ENCODE assay signal across 8 cellular contexts in genomic region chr11:35619030-35619753, GRCh38. TPM values are rescaled to one million over a fixed set of nuclear protein-coding genes. Genes with fewer than 3 reads are reported as not detected.
DNase-seq lines count a peak whose midpoint lies in the region; ATAC-seq, FAIRE-seq and TF ChIP-seq lines count a peak whose summit lies in the region.

No MANE protein-coding gene starts in this region.

- H3K9ac ChIP-seq in endothelial cell of umbilical vein (replicated peaks; ENCODE audit: extremely low read depth, insufficient read depth, low read length) = peak overlapping the region; percentile 96
- no peak overlapping the region for H3K9ac ChIP-seq in mucosa of rectum (ENCODE audit: low read depth in 1 of 2, low read length in 2 of 2)

- no peaks in the 10 kb centered on the region for H3K9me3 ChIP-seq in endothelial cell of umbilical vein (replicated peaks; ENCODE audit: control insufficient read depth, insufficient read depth, low read length)
- H3K9me3 ChIP-seq in mucosa of rectum (ENCODE audit: control insufficient read depth in 2 of 2, low read length in 2 of 2) = no peaks in the 10 kb centered on the region
- no peaks in the 10 kb centered on the region for H3K9me3 ChIP-seq in transverse colon

- H3K4me1 ChIP-seq in endothelial cell of umbilical vein (ENCODE audit: control insufficient read depth, extremely low read depth, insufficient read depth, low read length) = peaks cover 43% of the 10 kb centered on the region
- H3K4me1 ChIP-seq in mucosa of rectum (ENCODE audit: control insufficient read depth in 2 of 2, insufficient read depth in 2 of 2, low read length in 2 of 2) = peaks cover 15 to 17% of the 10 kb centered on the region in 2 donors
- H3K4me1 ChIP-seq in transverse colon = peaks cover 11 to 35% (median 21%) of the 10 kb centered on the region in 4 donors

- CTCF ChIA-PET in endothelial cell of umbilical vein (lab: Charles Lee) = interaction anchor here (0.7 to 4.8 kb wide), 17 partner anchors 10 to 647 kb away, joined by 3 to 152 read pairs (median 5); partner anchors contain the start of gene TRIM44

- H3K27ac ChIP-seq in endothelial cell of umbilical vein (ENCODE audit: insufficient read depth, low read depth, low read length) = peak overlapping the region; percentile 92
- H3K27ac ChIP-seq in mucosa of rectum (ENCODE audit: low read depth in 2 of 2, low read length in 2 of 2) = no peak overlapping the region
- H3K27ac ChIP-seq in transverse colon = peak overlapping the region in 3 of 4 donors; percentile 65 to 82 (median 79)

- in situ Hi-C loops in Caki2 (cut with HindIII; ENCODE audit: low pct_unique_long_range_greater_than_20kb, low sequenced_read_pairs) (no loop called here), transverse colon (cut with MboI; ENCODE audit: low pct_ligation_motif_present in 1 of 4, low pct_unique_long_range_greater_than_20kb in 1 of 4, low sequenced_read_pairs in 3 of 4) (loop anchor here (5.0 to 25.0 kb wide), 9 partner anchors 193 to 876 kb away; no protein-coding TSS in a partner anchor)

- intact Hi-C loops in endothelial cell of umbilical vein (cut with micrococcal nuclease) = loop anchor here (1.0 to 5.0 kb wide), 5 partner anchors 93 to 858 kb away; no protein-coding TSS in a partner anchor
- intact Hi-C loops in transverse colon (cut with DNase I; ENCODE audit: low total_unique reads) = loop anchor here (5.0 to 10.0 kb wide), 3 partner anchors 203 to 648 kb away; no protein-coding TSS in a partner anchor

- peaks cover 21% of the 10 kb centered on the region for H3K79me2 ChIP-seq in endothelial cell of umbilical vein (ENCODE audit: control insufficient read depth, insufficient read depth, low read length)

- no peak for TF ChIP-seq CTCF in endothelial cell of umbilical vein (IDR thresholded peaks at IDR 0.05; ENCODE audit: extremely low read depth in 1 of 2, insufficient read depth in 1 of 2, low read depth in 1 of 2, low read length in 2 of 2)
- TF ChIP-seq CTCF in transverse colon (IDR thresholded peaks at IDR 0.05) = no peak

- dilution Hi-C loops in endothelial cell of umbilical vein (cut with MboI; ENCODE audit: extremely low pct_ligation_motif_present, low sequenced_read_pairs) = loop anchor here (25.0 kb wide), 1 partner anchor 643 kb away; no protein-coding TSS in a partner anchor

- TF ChIP-seq EP300 in transverse colon (IDR thresholded peaks at IDR 0.05; ENCODE audit: low read depth) = no peak

- POLR2A ChIA-PET in endothelial cell of umbilical vein (lab: Charles Lee) = interaction anchor here (1.0 to 1.1 kb wide), 2 partner anchors 11 to 43 kb away, joined by 3 read pairs; partner anchors contain the start of gene TRIM44

- no peak for FAIRE-seq in endothelial cell of umbilical vein (lab: Jason Lieb, UNC)

- BruUV-seq in endothelial cell of umbilical vein (replicated peaks; lab: Mats Ljungman, UMichigan) = no TSS peak

- peak overlapping the region; percentile 86 for H3K4me2 ChIP-seq in endothelial cell of umbilical vein (ENCODE audit: insufficient read depth, low read length)

- peak; percentile 29 for ATAC-seq in GM19351 (IDR thresholded peaks at IDR 0.05; ENCODE audit: unreplicated experiment)
- ATAC-seq in HG03457 (IDR thresholded peaks at IDR 0.05; ENCODE audit: unreplicated experiment) = peak; percentile 22

- TF ChIP-seq POLR2A in endothelial cell of umbilical vein (IDR thresholded peaks at IDR 0.05; ENCODE audit: low read depth, low read length) (no peak), transverse colon (IDR thresholded peaks at IDR 0.05) (no peak)

- H3K9me1 ChIP-seq in endothelial cell of umbilical vein (replicated peaks; ENCODE audit: control insufficient read depth, extremely low read depth, insufficient read depth, low read length) = no peaks in the 10 kb centered on the region

- H3K27me3 ChIP-seq in endothelial cell of umbilical vein (ENCODE audit: control insufficient read depth in 2 of 2, insufficient read depth in 2 of 2, low read length in 2 of 2) = peaks cover 3 to 13% of the 10 kb centered on the region in 2 experiments
- peaks cover 42 to 62% of the 10 kb centered on the region in 2 donors for H3K27me3 ChIP-seq in mucosa of rectum (ENCODE audit: control insufficient read depth in 2 of 2, insufficient read depth in 2 of 2, low read length in 2 of 2)
- H3K27me3 ChIP-seq in transverse colon = peaks cover 83% of the 10 kb centered on the region

- DNase-seq in Caki2 (ENCODE audit: low read depth) (peak; percentile 72), SW480 (ENCODE audit: low spot score) (peak; percentile 76), endothelial cell of umbilical vein (ENCODE audit: low read depth, low spot score) (peak; percentile 69), transverse colon (peak; percentile 8), SKM-1 treated with dmso at 0.1 percent for 144 hours (lab: John Stamatoyannopoulos, UW; ENCODE audit: unreplicated experiment) (no peak)

- H3K36me3 ChIP-seq in endothelial cell of umbilical vein (ENCODE audit: control insufficient read depth in 2 of 2, extremely low read depth in 1 of 2, insufficient read depth in 2 of 2, low read length in 2 of 2) = no peaks in the 10 kb centered on the region
- no peaks in the 10 kb centered on the region for H3K36me3 ChIP-seq in mucosa of rectum (ENCODE audit: control insufficient read depth in 2 of 2, insufficient read depth in 2 of 2, low read length in 2 of 2)
- H3K36me3 ChIP-seq in transverse colon = no peaks in the 10 kb centered on the region

- peak overlapping the region; percentile 54 to 75 (median 62) for H3K4me3 ChIP-seq in endothelial cell of umbilical vein (replicated peaks in 1 of 3; ENCODE audit: insufficient read depth in 1 of 3, low read depth in 1 of 3, low read length in 3 of 3)
- H3K4me3 ChIP-seq in mucosa of rectum (ENCODE audit: low read length in 2 of 2) = peak overlapping the region; percentile 26 to 49
- H3K4me3 ChIP-seq in transverse colon = peak overlapping the region; percentile 23 to 52 (median 48)

- 2% methylated on average over 45 of the region's 80 CpGs; no CpG with 5 or more reads in 1 of the 2 donors for WGBS in transverse colon (ENCODE audit: low coverage in 1 of 2), 2 donors

- peak overlapping the region; percentile 19 for H2AFZ ChIP-seq in endothelial cell of umbilical vein (ENCODE audit: low read depth, low read length)

- no peaks in the 10 kb centered on the region for H4K20me1 ChIP-seq in endothelial cell of umbilical vein (replicated peaks; ENCODE audit: control insufficient read depth, extremely low read depth, insufficient read depth, low read length)

TF ChIP-seq in endothelial cell of umbilical vein, 7 proteins besides CTCF, POLR2A, EP300 and RAD21:
- TF ChIP-seq POLR2AphosphoS5 (IDR thresholded peaks at IDR 0.05; ENCODE audit: insufficient read depth, low read depth, low read length) (peak; percentile 22), GATA2 (IDR thresholded peaks at IDR 0.05; ENCODE audit: insufficient read depth, insufficient read length, low read depth, low read length) (no peak), MAX (IDR thresholded peaks at IDR 0.05; ENCODE audit: insufficient read depth, insufficient read length) (peak; percentile 37), EZH2 (IDR thresholded peaks at IDR 0.05; ENCODE audit: borderline replicate concordance, low read depth, low read length, severe bottlenecking) (no peak), FOS (IDR thresholded peaks at IDR 0.05; ENCODE audit: borderline replicate concordance, insufficient read depth, low read length) (no peak), JUN (IDR thresholded peaks at IDR 0.05; ENCODE audit: borderline replicate concordance, insufficient read depth, insufficient read length, low read depth) (no peak), MYC (IDR thresholded peaks at IDR 0.05; ENCODE audit: low read depth, low read length) (no peak)
TF ChIP-seq in endothelial cell of umbilical vein: peak in this region for 2.

RNA-seq across cellular contexts. Expression of gene FJX1, which starts 0.9 kb away (rescaled TPM):
- 25.7 and 36.8 TPM in 2 replicates for total RNA-seq in Caki2 (2014; rRNA removed; shearing (Covaris generic); ENCODE audit: low replicate concordance)
- total RNA-seq in endothelial cell of umbilical vein = 23.7 and 26.6 TPM in 2 replicates
- 9.2 and 11.1 TPM in 2 replicates for polyA plus RNA-seq in endothelial cell of umbilical vein
- polyA plus RNA-seq in endothelial cell of umbilical vein (2011; cell fraction: cytosol; rRNA removed) = 7.3 and 8.4 TPM in 2 replicates
- polyA plus RNA-seq in endothelial cell of umbilical vein (2011; cell fraction: nucleus; rRNA removed) = 7.5 and 9.6 TPM in 2 replicates
- 14.5 and 18.8 TPM in 2 replicates for polyA plus RNA-seq in endothelial cell of umbilical vein (2012)
- 5.2 and 5.7 TPM in 2 replicates for polyA minus RNA-seq in endothelial cell of umbilical vein
- polyA minus RNA-seq in endothelial cell of umbilical vein (2011; cell fraction: cytosol; rRNA and poly(A)+ RNA removed) = 5.5 TPM
- polyA minus RNA-seq in endothelial cell of umbilical vein (2011; cell fraction: nucleus; rRNA and poly(A)+ RNA removed) = 3.9 and 8.0 TPM in 2 replicates
- total RNA-seq in transverse colon = 1 to 10 TPM in 1 of 4 donors, under 1 TPM in 2, not detected in 1; 0.14 to 2.6 (median 0.64) TPM

RNA-seq across cellular contexts. Expression of gene TRIM44, which starts 43.4 kb away (rescaled TPM):
- total RNA-seq in Caki2 (2014; rRNA removed; shearing (Covaris generic); ENCODE audit: low replicate concordance) = 3.6 and 3.8 TPM in 2 replicates
- total RNA-seq in endothelial cell of umbilical vein = 62.3 and 72.0 TPM in 2 replicates
- 20.9 and 31.7 TPM in 2 replicates for polyA plus RNA-seq in endothelial cell of umbilical vein
- 48.7 and 50.3 TPM in 2 replicates for polyA plus RNA-seq in endothelial cell of umbilical vein (2011; cell fraction: cytosol; rRNA removed)
- 82.4 and 92.5 TPM in 2 replicates for polyA plus RNA-seq in endothelial cell of umbilical vein (2011; cell fraction: nucleus; rRNA removed)
- polyA plus RNA-seq in endothelial cell of umbilical vein (2012) = 48.1 and 49.6 TPM in 2 replicates
- 108 and 131 TPM in 2 replicates for polyA minus RNA-seq in endothelial cell of umbilical vein
- 56.6 TPM for polyA minus RNA-seq in endothelial cell of umbilical vein (2011; cell fraction: cytosol; rRNA and poly(A)+ RNA removed)
- 21.0 and 29.0 TPM in 2 replicates for polyA minus RNA-seq in endothelial cell of umbilical vein (2011; cell fraction: nucleus; rRNA and poly(A)+ RNA removed)
- 10 to 100 TPM; 17.9 to 93.9 (median 37.5) TPM for total RNA-seq in transverse colon

Comparison
In these comparisons a context has a peak if more than half of its experiments do, and no peak if none do; other contexts are left out.
1. H3K27ac ChIP-seq: peak in endothelial cell of umbilical vein (single experiment) and transverse colon (3 of 4); none in mucosa of rectum (0 of 2).
2. Peak in every context shown above with its lines, with median percentiles within 50 percentile points of each other: H3K4me3 ChIP-seq.